In genomic region chr3:190038050-190038631, GRCh38 we compare ENCODE assay signal across 11 cellular contexts.
DNase-seq lines count a peak whose midpoint lies in the region; ATAC-seq and TF ChIP-seq lines count a peak whose summit lies in the region.
"Had no signal": no experiment of that assay in that cellular context is flagged by ENCODE, and none has a peak within 500 bp of the region (broad histone marks: within the 10 kb centered on the region; RNA-seq: fewer than 3 reads in every experiment).

No MANE protein-coding gene starts in this region.

- no peak overlapping the region for H3K27ac ChIP-seq in mesenchymal stem cell (ENCODE audit: low read length, poor library complexity, severe bottlenecking)
- peak overlapping the region in 2 of 8 donors; percentile 33 to 45 for H3K27ac ChIP-seq in spleen

- DNase-seq in DMS153 (lab: John Stamatoyannopoulos, UW), result peak; percentile 70
- DNase-seq in NCI-H2171 (lab: John Stamatoyannopoulos, UW), result peak; percentile 83
- DNase-seq in dermis microvascular lymphatic vessel endothelial cell (ENCODE audit: low read depth in 2 of 2), result peak; percentile 34 to 80
- peak; percentile 93 for DNase-seq in mesenchymal stem cell
- no peak for DNase-seq in COR-L47 (lab: John Stamatoyannopoulos, UW)
- DNase-seq in T-helper 1 cell, result no peak
- DNase-seq in spleen, result no peak
- DNase-seq: activated naive CD8-positive, alpha-beta T cell treated with anti-CD3 and anti-CD28 coated beads, Interleukin-2, amount 10 ng/mL, durations not matched to agents 7 days and 5 days; naive B cell; stimulated activated naive CD4-positive, alpha-beta T cell treated with Interleukin-2 at 50 U/mL for 16 hours had no signal

- H3K18ac ChIP-seq in mesenchymal stem cell (ENCODE audit: low read depth in 1 of 2, low read length in 2 of 2), result no peak overlapping the region

- H2BK5ac ChIP-seq in mesenchymal stem cell (ENCODE audit: low read depth, low read length, poor library complexity, severe bottlenecking), result no peak overlapping the region

- no peak overlapping the region for H2AK5ac ChIP-seq in mesenchymal stem cell (ENCODE audit: low read length, severe bottlenecking)

- no peak overlapping the region for H3K14ac ChIP-seq in mesenchymal stem cell (ENCODE audit: low read length in 2 of 2)

- no peak for ATAC-seq in GM19455 (IDR thresholded peaks at IDR 0.05; ENCODE audit: unreplicated experiment)

- WGBS in mesenchymal stem cell, result 8% methylated on average over 3 of the region's 4 CpGs
- WGBS in spleen, 5 donors, result 30 to 48% (median 31%) methylated on average over 4 of the region's 4 CpGs

- no peak for TF ChIP-seq POLR2A in spleen (IDR thresholded peaks at IDR 0.05)

- H2BK120ac ChIP-seq in mesenchymal stem cell (ENCODE audit: low read depth, low read length), result no peak overlapping the region

- intact Hi-C loops in spleen (cut with DNase I; ENCODE audit: low total_unique reads), result no loop called here

- no peaks in the 10 kb centered on the region for H3K36me3 ChIP-seq in mesenchymal stem cell (ENCODE audit: control insufficient read depth in 1 of 2, insufficient read depth in 2 of 2, low read depth in 1 of 2, low read length in 2 of 2)
- no peaks in the 10 kb centered on the region for H3K36me3 ChIP-seq in spleen

- H3K4me1 ChIP-seq in mesenchymal stem cell (ENCODE audit: control insufficient read depth, insufficient read depth, low read depth, low read length) (peaks cover 3% of the 10 kb centered on the region), spleen (peaks cover 2 to 10% (median 8%) of the 10 kb centered on the region in 6 donors)

- H3K4ac ChIP-seq in mesenchymal stem cell (ENCODE audit: low read depth in 1 of 2, low read length in 2 of 2), result no peak overlapping the region

- H3K27me3 ChIP-seq in mesenchymal stem cell (ENCODE audit: control insufficient read depth in 1 of 2, insufficient read depth in 1 of 2, low read length in 2 of 2) (no peaks in the 10 kb centered on the region), spleen (replicated peaks in 1 of 7) (no peaks in the 10 kb centered on the region)

- no peak overlapping the region for H2BK12ac ChIP-seq in mesenchymal stem cell (ENCODE audit: low read length in 2 of 2)

- H4K8ac ChIP-seq in mesenchymal stem cell (ENCODE audit: low read length), result no peak overlapping the region

- H3K23ac ChIP-seq in mesenchymal stem cell (ENCODE audit: low read length in 2 of 2), result no peak overlapping the region

- no peak overlapping the region for H3K4me2 ChIP-seq in mesenchymal stem cell (ENCODE audit: low read length, poor library complexity, severe bottlenecking)

- no peak overlapping the region for H2AFZ ChIP-seq in mesenchymal stem cell (ENCODE audit: low read depth, low read length)

- peaks cover 5% of the 10 kb centered on the region for H3K79me1 ChIP-seq in mesenchymal stem cell (replicated peaks; ENCODE audit: low read length, poor library complexity, severe bottlenecking)

- H3K4me3 ChIP-seq in mesenchymal stem cell (ENCODE audit: insufficient read depth in 1 of 2, low read depth in 1 of 2, low read length in 2 of 2), result no peak overlapping the region
- no peak overlapping the region for H3K4me3 ChIP-seq in spleen

- no peak overlapping the region for H3K9ac ChIP-seq in mesenchymal stem cell (ENCODE audit: low read length)

- no peak for TF ChIP-seq CTCF in spleen (IDR thresholded peaks at IDR 0.05 in 8 of 11, conservative IDR thresholded peaks at IDR 0.05 in 3 of 11)

- no peak overlapping the region for H2BK15ac ChIP-seq in mesenchymal stem cell (ENCODE audit: low read depth, poor library complexity, severe bottlenecking)

- H3K9me3 ChIP-seq in mesenchymal stem cell (ENCODE audit: control insufficient read depth, low read length) (no peaks in the 10 kb centered on the region), spleen (no peaks in the 10 kb centered on the region)

- no peak overlapping the region for H4K91ac ChIP-seq in mesenchymal stem cell (ENCODE audit: low read length)

Comparison
In these comparisons a context has a peak if more than half of its experiments do, and no peak if none do; other contexts are left out.
1. DNase-seq: peak in DMS153 (single experiment), NCI-H2171 (single experiment), dermis microvascular lymphatic vessel endothelial cell (2 of 2) and mesenchymal stem cell (single experiment); none in COR-L47 (single experiment), T-helper 1 cell (0 of 5) and spleen (single experiment).